8 cellular contexts compared by ENCODE assay signal in genomic region chr7:127392566-127393369, GRCh38. TPM values are rescaled to one million over a fixed set of nuclear protein-coding genes. Genes with fewer than 3 reads are reported as not detected.
DNase-seq lines count a peak whose midpoint lies in the region; ATAC-seq and TF ChIP-seq lines count a peak whose summit lies in the region.

ZNF800 (minus strand) TSS chr7:127392708; CDS start chr7:127391557, 1,151 bp downstream.

- H3K4me1 Mint-ChIP-seq in activated T-helper 17 cell treated with anti-CD3 and anti-CD28 coated beads, Interleukin-2, amount 50 U/mL, for 72 hours = peaks cover 56% of the 10 kb centered on the region
- peaks cover 27 to 71% (median 60%) of the 10 kb centered on the region in 4 donors for H3K4me1 Mint-ChIP-seq in naive thymus-derived CD8-positive, alpha-beta T cell

- H3K36me3 Mint-ChIP-seq in activated T-helper 17 cell treated with anti-CD3 and anti-CD28 coated beads, Interleukin-2, amount 50 U/mL, for 72 hours (ENCODE audit: low read depth) = peaks cover 41% of the 10 kb centered on the region
- peaks cover 0 to 37% (median 26%) of the 10 kb centered on the region in 3 donors for H3K36me3 Mint-ChIP-seq in naive thymus-derived CD8-positive, alpha-beta T cell

- peak; percentile 83 for ATAC-seq in DND-41 (ENCODE audit: insufficient read depth, low read depth)
- ATAC-seq in GM21825 (IDR thresholded peaks at IDR 0.05; ENCODE audit: unreplicated experiment) = peak; percentile 79
- peak; percentile 86 for ATAC-seq in activated T-helper 17 cell treated with anti-CD3 and anti-CD28 coated beads, Interleukin-2, amount 50 U/mL, for 72 hours (replicated peaks)
- ATAC-seq in naive thymus-derived CD8-positive, alpha-beta T cell = peak; percentile 74 to 79

- H3K4me3 ChIP-seq in DND-41 (ENCODE audit: low read depth in 1 of 2, low read length in 2 of 2) (peak within 1 kb of the TSS; percentile 80 to 84; a peak in 3 of 4 replicates), fibroblast of lung (replicated peaks in 1 of 4; ENCODE audit: control extremely low read depth in 1 of 4, insufficient read depth in 1 of 4, low read depth in 3 of 4, low read length in 4 of 4) (peak within 1 kb of the TSS; percentile 66 to 96 (median 92))

- H3K27me3 Mint-ChIP-seq in activated T-helper 17 cell treated with anti-CD3 and anti-CD28 coated beads, Interleukin-2, amount 50 U/mL, for 72 hours = no peaks in the 10 kb centered on the region
- no peaks in the 10 kb centered on the region for H3K27me3 Mint-ChIP-seq in naive thymus-derived CD8-positive, alpha-beta T cell

- CTCF ChIA-PET in RWPE1 (lab: Yijun Ruan, JAX) = interaction anchor here (0.6 kb wide), 1 partner anchor 141 kb away, joined by 5 read pairs; no protein-coding TSS in a partner anchor

- peak; percentile 89 for DNase-seq in DND-41
- peak; percentile 85 for DNase-seq in LHCN-M2 (ENCODE audit: low read depth)
- DNase-seq in RWPE1 (ENCODE audit: low spot score) = peak; percentile 81
- DNase-seq in fibroblast of lung (ENCODE audit: low read depth in 2 of 2) = peak; percentile 81 to 84
- DNase-seq in naive thymus-derived CD8-positive, alpha-beta T cell = peak; percentile 76 to 94 (median 86)
- DNase-seq in stimulated activated naive CD4-positive, alpha-beta T cell (lab: John Stamatoyannopoulos, UW) = peak; percentile 70 to 91 (median 77)

- TF ChIP-seq CTCF in DND-41 (IDR thresholded peaks at IDR 0.05; ENCODE audit: borderline replicate concordance, extremely low read depth, low read length, poor library complexity, severe bottlenecking) = peak; percentile 1
- TF ChIP-seq CTCF in RWPE1 (conservative IDR thresholded peaks at IDR 0.05; ENCODE audit: low read depth) = no peak
- TF ChIP-seq CTCF in fibroblast of lung (conservative IDR thresholded peaks at IDR 0.05 in 1 of 2, IDR thresholded peaks at IDR 0.05 in 1 of 2; ENCODE audit: low read depth in 1 of 2, low read length in 2 of 2) = no peak

- H3K4me3 Mint-ChIP-seq in activated T-helper 17 cell treated with anti-CD3 and anti-CD28 coated beads, Interleukin-2, amount 50 U/mL, for 72 hours = peak within 1 kb of the TSS; percentile 97
- H3K4me3 Mint-ChIP-seq in naive thymus-derived CD8-positive, alpha-beta T cell = peak within 1 kb of the TSS; percentile 90 to 100 (median 98)

- H3K27me3 ChIP-seq in DND-41 (ENCODE audit: insufficient read depth, low read length, poor library complexity) (no peaks in the 10 kb centered on the region), fibroblast of lung (ENCODE audit: control insufficient read depth, insufficient read depth, low read length) (no peaks in the 10 kb centered on the region)

- peak within 1 kb of the TSS; percentile 90 for H2AFZ ChIP-seq in DND-41 (ENCODE audit: low read depth, low read length)
- H2AFZ ChIP-seq in fibroblast of lung (ENCODE audit: low read length) = peak within 1 kb of the TSS; percentile 90

- POLR2A ChIA-PET in RWPE1 (lab: Yijun Ruan, JAX; ENCODE audit: low non-redundant PET) = no interaction called here
- POLR2A ChIA-PET in naive thymus-derived CD8-positive, alpha-beta T cell (lab: Charles Lee) = interaction anchor here (0.7 to 4.4 kb wide), 31 partner anchors 10 to 1063 kb away, joined by 3 to 115 read pairs (median 6); partner anchors contain the start of genes ARF5, GCC1, HILPDA and RBM28

- H3K4me2 ChIP-seq in DND-41 (ENCODE audit: insufficient read depth, low read length) (peak within 1 kb of the TSS; percentile 81), fibroblast of lung (ENCODE audit: extremely low read depth, insufficient read depth, low read length) (peak within 1 kb of the TSS; percentile 95)

- H3K4me1 ChIP-seq in DND-41 (ENCODE audit: insufficient read depth, low read length) (peaks cover 46% of the 10 kb centered on the region), fibroblast of lung (ENCODE audit: control insufficient read depth, extremely low read depth, insufficient read depth, low read length) (peaks cover 2% of the 10 kb centered on the region)

- peaks cover 19% of the 10 kb centered on the region; the same call in 1 of the 2 replicates for H4K20me1 ChIP-seq in DND-41 (ENCODE audit: insufficient read depth, low read length)
- no peaks in the 10 kb centered on the region for H4K20me1 ChIP-seq in fibroblast of lung (ENCODE audit: control insufficient read depth, extremely low read depth, insufficient read depth, low read length)

- H3K27ac Mint-ChIP-seq in activated T-helper 17 cell treated with anti-CD3 and anti-CD28 coated beads, Interleukin-2, amount 50 U/mL, for 72 hours = peak within 1 kb of the TSS; percentile 95
- H3K27ac Mint-ChIP-seq in naive thymus-derived CD8-positive, alpha-beta T cell = peak within 1 kb of the TSS; percentile 95 to 99 (median 98)

- H3K9me3 Mint-ChIP-seq in activated T-helper 17 cell treated with anti-CD3 and anti-CD28 coated beads, Interleukin-2, amount 50 U/mL, for 72 hours = no peaks in the 10 kb centered on the region
- H3K9me3 Mint-ChIP-seq in naive thymus-derived CD8-positive, alpha-beta T cell = no peaks in the 10 kb centered on the region

- H3K79me2 ChIP-seq in DND-41 (ENCODE audit: insufficient read depth, low read length) (peaks cover 51% of the 10 kb centered on the region), fibroblast of lung (ENCODE audit: control insufficient read depth, insufficient read depth, low read length) (peaks cover 44% of the 10 kb centered on the region)

- H3K36me3 ChIP-seq in DND-41 (ENCODE audit: insufficient read depth, low read length) = peaks cover 37% of the 10 kb centered on the region
- no peaks in the 10 kb centered on the region for H3K36me3 ChIP-seq in fibroblast of lung (ENCODE audit: control insufficient read depth, insufficient read depth, low read length)

- H3K9ac ChIP-seq in DND-41 (ENCODE audit: low read depth, low read length) (peak within 1 kb of the TSS; percentile 95), fibroblast of lung (ENCODE audit: insufficient read depth, low read length) (peak within 1 kb of the TSS; percentile 94)

- no peaks in the 10 kb centered on the region for H3K9me3 ChIP-seq in DND-41 (ENCODE audit: insufficient read depth, low read length, severe bottlenecking)
- H3K9me3 ChIP-seq in fibroblast of lung (ENCODE audit: control insufficient read depth, insufficient read depth, low read depth, low read length) = no peaks in the 10 kb centered on the region

- peak within 1 kb of the TSS; percentile 90 for H3K27ac ChIP-seq in DND-41 (ENCODE audit: low read length)
- H3K27ac ChIP-seq in RWPE1 = peak within 1 kb of the TSS; percentile 86
- peak within 1 kb of the TSS; percentile 94 for H3K27ac ChIP-seq in fibroblast of lung (ENCODE audit: insufficient read depth, low read length)

RNA-seq across cellular contexts. Expression of gene ZNF800, which starts in this region (rescaled TPM):
- 28.3 and 30.7 TPM in 2 replicates for total RNA-seq in LHCN-M2 (2014; rRNA removed)
- 6.2 TPM for polyA plus RNA-seq in LHCN-M2 (2012)
- total RNA-seq in activated T-helper 17 cell treated with anti-CD3 and anti-CD28 coated beads, Interleukin-2, amount 50 U/mL, for 72 hours = 10 to 100 TPM; 34.8 to 37.1 TPM
- total RNA-seq in fibroblast of lung = 10.3 and 12.4 TPM in 2 replicates
- polyA plus RNA-seq in fibroblast of lung = 15.8 and 16.6 TPM in 2 replicates
- 9.0 and 10.2 TPM in 2 replicates for polyA plus RNA-seq in fibroblast of lung (2012)
- 3.7 and 5.0 TPM in 2 replicates for polyA minus RNA-seq in fibroblast of lung (ENCODE audit: low replicate concordance)
- total RNA-seq in naive thymus-derived CD8-positive, alpha-beta T cell = 10 to 100 TPM; 78.5 to 85.7 TPM
- polyA plus RNA-seq in naive thymus-derived CD8-positive, alpha-beta T cell = 10 to 100 TPM; 50.0 to 61.3 (median 55.0) TPM

Comparison
In these comparisons a context has a peak if more than half of its experiments do, and no peak if none do; other contexts are left out.
1. Peak in every context shown above with its lines: DNase-seq, ATAC-seq, H3K4me3 ChIP-seq and H3K27ac ChIP-seq.